8 cellular contexts compared by ENCODE assay signal in the genomic region with DNA sequence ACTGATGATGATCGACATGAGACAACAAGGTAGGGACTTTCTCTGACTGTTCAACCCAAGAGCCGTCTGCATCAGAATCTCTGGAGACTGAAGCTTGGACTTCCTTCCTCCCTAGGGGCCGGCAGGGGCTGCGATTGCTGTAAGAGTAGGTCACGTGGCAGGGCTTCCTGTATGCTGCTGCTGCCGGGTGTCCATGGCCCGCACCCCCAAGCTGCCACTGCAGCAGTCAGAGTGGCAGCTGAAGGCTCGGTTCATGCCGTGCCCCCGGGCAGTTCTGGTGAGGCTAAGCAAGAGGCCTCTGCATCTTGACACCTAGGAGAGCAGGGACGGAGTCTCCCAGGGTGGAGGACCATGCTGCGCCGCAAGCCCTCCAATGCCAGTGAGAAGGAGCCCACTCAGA. TPM values are rescaled to one million over a fixed set of nuclear protein-coding genes. Genes with fewer than 3 reads are reported as not detected.
DNase-seq lines count a peak whose midpoint lies in the region; ATAC-seq and TF ChIP-seq lines count a peak whose summit lies in the region.

SASH3 (plus strand) TSS at position 203 of the 400 bp plus-strand sequence; CDS start at position 352, 149 bp downstream.

- peaks cover 8% of the 10 kb centered on the region for H3K36me3 Mint-ChIP-seq in activated naive CD8-positive, alpha-beta T cell

- H3K4me3 ChIP-seq in DOHH2 (ENCODE audit: low read length): peak within 1 kb of the TSS; percentile 97
- peak within 1 kb of the TSS; percentile 99 for H3K4me3 ChIP-seq in OCI-LY7 (ENCODE audit: low read depth, low read length, poor library complexity, severe bottlenecking)
- peak within 1 kb of the TSS; percentile 71 to 93 for H3K4me3 ChIP-seq in neutrophil (ENCODE audit: low read depth in 1 of 2, low read length in 1 of 2)
- no peak within 1 kb of the TSS for H3K4me3 ChIP-seq in GM23248

- peak within 1 kb of the TSS; percentile 91 for H3K27ac Mint-ChIP-seq in activated naive CD8-positive, alpha-beta T cell

- peak; percentile 86 for DNase-seq in OCI-LY7 (ENCODE audit: low spot score)
- no peak for DNase-seq in kidney glomerular epithelial cell (lab: John Stamatoyannopoulos, UW)
- DNase-seq in hippocampal formation (lab: John Stamatoyannopoulos, UW): no peak
- no peak for DNase-seq in GM23248

- intact Hi-C loops in OCI-LY7 (cut with micrococcal nuclease; ENCODE audit: unreplicated experiment): loop anchor here (1.0 to 10.0 kb wide), 3 partner anchors 10 to 395 kb away; partner anchors contain the start of gene RAB33A

- H3K4me2 ChIP-seq in DOHH2 (ENCODE audit: low read length) (peak within 1 kb of the TSS; percentile 97), OCI-LY7 (ENCODE audit: low read length) (peak within 1 kb of the TSS; percentile 96), GM23248 (ENCODE audit: unreplicated experiment) (no peak within 1 kb of the TSS)

- peak; percentile 33 for ATAC-seq in GM21526 (IDR thresholded peaks at IDR 0.05; ENCODE audit: low FRiP score, unreplicated experiment)

- H3K4me1 Mint-ChIP-seq in activated naive CD8-positive, alpha-beta T cell (ENCODE audit: low read depth): peaks cover 66% of the 10 kb centered on the region

- in situ Hi-C loops in GM23248 (cut with MboI): no loop called here

- no peak for TF ChIP-seq CTCF in DOHH2 (IDR thresholded peaks at IDR 0.05; ENCODE audit: low read depth, low read length, poor library complexity, severe bottlenecking)
- TF ChIP-seq CTCF in OCI-LY7 (conservative IDR thresholded peaks at IDR 0.05; ENCODE audit: low read length): no peak
- TF ChIP-seq CTCF in neutrophil (IDR thresholded peaks at IDR 0.05): peak; percentile 55

- CTCF ChIA-PET in OCI-LY7 (lab: Charles Lee; ENCODE audit: unreplicated experiment): interaction anchor here (0.6 kb wide), 1 partner anchor 41 kb away, joined by 3 read pairs; the partner anchor contains the start of gene XPNPEP2

- H3K9ac ChIP-seq in GM23248: no peak within 1 kb of the TSS

- H3K4me3 Mint-ChIP-seq in activated naive CD8-positive, alpha-beta T cell: peak within 1 kb of the TSS; percentile 87

- POLR2A ChIA-PET in OCI-LY7 (lab: Charles Lee): interaction anchor here (1.3 to 6.9 kb wide), 2 partner anchors 10 to 21 kb away, joined by 7 to 126 read pairs; no protein-coding TSS in a partner anchor

- H3K9me3 Mint-ChIP-seq in activated naive CD8-positive, alpha-beta T cell (ENCODE audit: low read depth): no peaks in the 10 kb centered on the region

- H2AFZ ChIP-seq in OCI-LY7 (ENCODE audit: low read length) (no peak within 1 kb of the TSS), GM23248 (no peak within 1 kb of the TSS)

- H3K4me1 ChIP-seq in DOHH2 (ENCODE audit: control insufficient read depth, low read length) (peaks cover 79% of the 10 kb centered on the region), OCI-LY7 (ENCODE audit: insufficient read depth, low read length, poor library complexity, severe bottlenecking) (peaks cover 70% of the 10 kb centered on the region), neutrophil (ENCODE audit: control insufficient read depth in 1 of 2, insufficient read depth in 1 of 2, low read depth in 1 of 2, low read length in 1 of 2) (peaks cover 81 to 82% of the 10 kb centered on the region in 2 experiments), GM23248 (ENCODE audit: insufficient read depth) (no peaks in the 10 kb centered on the region)

- H3K79me2 ChIP-seq in DOHH2 (ENCODE audit: control insufficient read depth, low read length): peaks cover 65% of the 10 kb centered on the region
- peaks cover 61% of the 10 kb centered on the region for H3K79me2 ChIP-seq in OCI-LY7 (ENCODE audit: insufficient read depth, low read depth, low read length)
- H3K79me2 ChIP-seq in GM23248 (ENCODE audit: insufficient read depth): no peaks in the 10 kb centered on the region

- H3K27me3 Mint-ChIP-seq in activated naive CD8-positive, alpha-beta T cell: no peaks in the 10 kb centered on the region

- 77 to 87% methylated on average over 7 to 10 of the region's 13 CpGs for WGBS in GM23248 (ENCODE audit: low coverage in 1 of 2, low lambda C conversion rate in 2 of 2, missing lambda C conversion rate in 2 of 2), 2 experiments

- H3F3A ChIP-seq in DOHH2 (ENCODE audit: control insufficient read depth, insufficient read depth) (peaks cover 14% of the 10 kb centered on the region), GM23248 (ENCODE audit: insufficient read depth) (no peaks in the 10 kb centered on the region)

- no peaks in the 10 kb centered on the region for H3K27me3 ChIP-seq in DOHH2 (ENCODE audit: control insufficient read depth, low read length)
- H3K27me3 ChIP-seq in neutrophil: no peaks in the 10 kb centered on the region
- no peaks in the 10 kb centered on the region for H3K27me3 ChIP-seq in GM23248 (replicated peaks; ENCODE audit: insufficient read depth)

- H3K27ac ChIP-seq in DOHH2 (ENCODE audit: low read depth, low read length) (peak within 1 kb of the TSS; percentile 94), OCI-LY7 (ENCODE audit: low read depth, low read length, poor library complexity, severe bottlenecking) (peak within 1 kb of the TSS; percentile 99), neutrophil (peak within 1 kb of the TSS; percentile 99), GM23248 (no peak within 1 kb of the TSS)

- H3K36me3 ChIP-seq in DOHH2 (ENCODE audit: control insufficient read depth, low read length) (peaks cover 46% of the 10 kb centered on the region), OCI-LY7 (ENCODE audit: insufficient read depth, low read length) (peaks cover 46% of the 10 kb centered on the region), neutrophil (peaks cover 20% of the 10 kb centered on the region), GM23248 (ENCODE audit: low read depth) (no peaks in the 10 kb centered on the region)

- H3K9me3 ChIP-seq in DOHH2 (ENCODE audit: control insufficient read depth, insufficient read depth, low read length): no peaks in the 10 kb centered on the region
- H3K9me3 ChIP-seq in OCI-LY7 (ENCODE audit: low read length): no peaks in the 10 kb centered on the region
- H3K9me3 ChIP-seq in neutrophil: no peaks in the 10 kb centered on the region
- no peaks in the 10 kb centered on the region for H3K9me3 ChIP-seq in GM23248 (ENCODE audit: low read depth)

- H3K9me2 ChIP-seq in DOHH2 (replicated peaks; ENCODE audit: control insufficient read depth, low read length) (no peaks in the 10 kb centered on the region), OCI-LY7 (ENCODE audit: insufficient read depth, low read length) (no peaks in the 10 kb centered on the region), GM23248 (ENCODE audit: insufficient read depth) (no peaks in the 10 kb centered on the region)

- H4K20me1 ChIP-seq in DOHH2 (ENCODE audit: control insufficient read depth, insufficient read depth, low read depth, low read length): peaks cover 14% of the 10 kb centered on the region
- peaks cover 21% of the 10 kb centered on the region for H4K20me1 ChIP-seq in OCI-LY7 (ENCODE audit: insufficient read depth, low read length)
- H4K20me1 ChIP-seq in GM23248 (ENCODE audit: insufficient read depth): no peaks in the 10 kb centered on the region

- no TSS peak for BruUV-seq in OCI-LY7 (replicated peaks; lab: Mats Ljungman, UMichigan)

RNA-seq across cellular contexts. Expression of gene SASH3, which starts in this region (rescaled TPM):
- total RNA-seq in OCI-LY7 (2014; rRNA removed; shearing (Covaris generic)): 163 and 194 TPM in 2 replicates
- total RNA-seq in OCI-LY7 (2022): 150 and 157 TPM in 2 replicates
- not detected in 2 replicates for total RNA-seq in GM23248 (2014; rRNA removed; shearing (Covaris generic))
- 0.06 and 0.27 TPM in 2 replicates for polyA plus RNA-seq in GM23248 (2016; fragmentation: Nextera tagmentation; extraction: Ambion mirVana)

Comparison
In these comparisons a context has a peak if more than half of its experiments do, and no peak if none do; other contexts are left out.
1. RNA of gene SASH3 (total RNA-seq): 150 to 194 TPM in OCI-LY7; not detected in GM23248; every median in the first group is over 100 times any median in the second.